ENCODE assay signal across 1 cellular context in genomic region chr14:59482471-59483331, GRCh38.
TF ChIP-seq lines count a peak whose summit lies in the region.

No MANE protein-coding gene starts in this region.

TF ChIP-seq in GM23338, 12 proteins besides CTCF, POLR2A, EP300 and RAD21 (continued from another document):
- no peak for TF ChIP-seq ZNF462 (CRISPR knock-in tag; IDR thresholded peaks at IDR 0.05)
